Comparison of ENCODE assay signal across 9 cellular contexts in the genomic region with DNA sequence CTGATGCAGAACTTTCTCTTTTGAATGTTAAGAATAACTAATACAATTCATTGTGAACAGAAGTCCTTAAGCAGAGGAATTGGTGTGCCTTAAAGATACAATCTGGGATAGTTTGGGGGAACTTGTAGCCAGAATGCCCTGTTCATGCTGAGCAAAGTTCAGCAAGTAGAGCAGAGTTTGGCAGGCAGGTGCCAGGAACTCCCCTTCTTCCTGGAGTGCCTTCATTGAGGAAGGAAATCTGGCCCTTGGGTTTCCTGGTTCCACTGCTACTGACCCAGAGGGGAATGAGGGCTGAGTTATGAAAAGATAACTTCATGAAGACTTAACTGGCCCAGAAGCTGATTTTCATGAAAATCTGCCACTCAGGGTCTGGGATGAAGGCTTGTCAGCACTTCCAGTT. TPM values are rescaled to one million over a fixed set of nuclear protein-coding genes. Genes with fewer than 3 reads are reported as not detected.
"Had no signal": no experiment of that assay in that cellular context is flagged by ENCODE, and none has a peak within 500 bp of the region (broad histone marks: within the 10 kb centered on the region; RNA-seq: fewer than 3 reads in every experiment).

No MANE protein-coding gene starts in this region.

RNA-seq across cellular contexts. Expression of a gene that starts 40.4 kb away (rescaled TPM):
- total RNA-seq: LHCN-M2, PC-9, RPMI7951, SJCRH30 had no signal

RNA-seq across cellular contexts. Expression of a gene that starts 40.5 kb away (rescaled TPM):
- total RNA-seq: LHCN-M2, MCF 10A, NCI-H460, OCI-LY7, PC-9, Right ventricle myocardium inferior, RPMI7951, SJCRH30, SK-MEL-5 had no signal

RNA-seq across cellular contexts. Expression of a gene that starts 56.1 kb away (rescaled TPM):
- total RNA-seq: LHCN-M2, OCI-LY7, RPMI7951, SK-MEL-5 had no signal

RNA-seq across cellular contexts. Expression of a gene that starts 56.2 kb away (rescaled TPM):
- total RNA-seq: NCI-H460, OCI-LY7, PC-9, RPMI7951, SJCRH30, SK-MEL-5 had no signal
